ENCODE assay signal across 20 cellular contexts in genomic region chr1:153462741-153463140, GRCh38. TPM values are rescaled to one million over a fixed set of nuclear protein-coding genes. Genes with fewer than 3 reads are reported as not detected.
"Had no signal": no experiment of that assay in that cellular context is flagged by ENCODE, and none has a peak within 500 bp of the region (broad histone marks: within the 10 kb centered on the region; RNA-seq: fewer than 3 reads in every experiment).

No MANE protein-coding gene starts in this region.

RNA-seq across cellular contexts. Expression of gene S100A7, which starts 2.3 kb away (rescaled TPM):
- total RNA-seq: kidney, left colon, left lung, liver, lower lobe of right lung, mesothelial cell of epicardium, mononuclear cell, natural killer cell, occipital lobe, osteocyte, posterior vena cava, sigmoid colon, skeletal muscle tissue, smooth muscle cell, temporal lobe, ureter had no signal
- polyA plus RNA-seq: immature natural killer cell, liver, psoas muscle, sigmoid colon, smooth muscle cell had no signal

RNA-seq across cellular contexts. Expression of gene S100A7A, which starts 46.4 kb away (rescaled TPM):
- total RNA-seq: kidney, left colon, left lung, liver, lower lobe of right lung, mesothelial cell of epicardium, mononuclear cell, natural killer cell, occipital lobe, osteocyte, posterior vena cava, psoas muscle, sigmoid colon, skeletal muscle tissue, smooth muscle cell, temporal lobe, tibial nerve, ureter, uterus had no signal
- polyA plus RNA-seq: immature natural killer cell, liver, psoas muscle, sigmoid colon, smooth muscle cell had no signal
